9 cellular contexts compared by ENCODE assay signal in the genomic region with DNA sequence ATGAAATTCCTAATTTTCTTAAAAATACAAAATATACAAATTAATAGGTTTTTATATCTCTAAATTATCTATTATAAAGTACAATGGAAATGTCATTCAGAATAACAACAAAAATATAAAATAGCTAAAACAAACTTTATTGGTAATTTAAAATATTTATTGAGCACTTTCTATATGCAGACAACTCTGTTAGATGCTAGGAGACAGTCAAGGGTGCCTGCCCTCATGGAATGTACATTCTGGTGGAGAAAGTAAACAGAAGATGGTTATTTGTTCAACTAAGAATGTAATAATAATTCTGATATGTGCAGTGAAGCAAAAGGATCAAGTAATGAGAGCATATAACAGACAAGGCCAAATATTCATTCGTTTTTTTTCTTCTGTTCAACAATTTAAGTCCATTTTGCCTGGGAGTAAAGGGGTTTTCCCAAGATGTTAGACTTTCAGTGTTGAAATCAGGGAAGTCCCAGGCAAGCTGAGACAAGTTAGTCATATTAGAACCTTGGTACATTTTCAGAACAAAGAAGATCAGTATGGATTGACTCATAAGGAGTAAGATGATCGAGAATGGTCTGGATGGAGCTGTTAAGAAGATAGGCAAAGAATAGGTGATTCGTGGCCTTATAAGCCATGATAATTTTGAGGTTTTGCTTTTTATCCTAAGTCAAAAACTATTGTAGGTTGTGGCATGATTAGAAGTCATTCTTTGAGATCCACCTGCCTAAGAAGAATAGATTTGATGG.
DNase-seq lines count a peak whose midpoint lies in the region; ATAC-seq and TF ChIP-seq lines count a peak whose summit lies in the region.
"Had no signal": no experiment of that assay in that cellular context is flagged by ENCODE, and none has a peak within 500 bp of the region (broad histone marks: within the 10 kb centered on the region; RNA-seq: fewer than 3 reads in every experiment).

No MANE protein-coding gene starts in this region.

- TF ChIP-seq CTCF in fibroblast of the aortic adventitia (IDR thresholded peaks at IDR 0.05; ENCODE audit: insufficient read depth, low read length) = no peak

- peak; percentile 82 for DNase-seq in fibroblast of the aortic adventitia (ENCODE audit: low read depth)
- no peak for DNase-seq in Kasumi-1 (lab: John Stamatoyannopoulos, UW)
- no peak for DNase-seq in NCI-H526 (lab: John Stamatoyannopoulos, UW)
- DNase-seq in NCI-H2081 (lab: John Stamatoyannopoulos, UW) = no peak
- no peak for DNase-seq in stimulated activated CD4-positive, alpha-beta T cell treated with anti-CD3 and anti-CD28 coated beads, Interleukin-4, amount 100 ng/mL, for 24 hours
- DNase-seq: esophagus squamous epithelium had no signal

- ATAC-seq in GM18499 (IDR thresholded peaks at IDR 0.05; ENCODE audit: insufficient read depth, unreplicated experiment) (peak; percentile 96), GM21447 (IDR thresholded peaks at IDR 0.05; ENCODE audit: unreplicated experiment) (peak; percentile 96), HG03457 (IDR thresholded peaks at IDR 0.05; ENCODE audit: unreplicated experiment) (peak; percentile 98)

- no peak overlapping the region for H3K4me3 ChIP-seq in fibroblast of the aortic adventitia (ENCODE audit: low read depth, low read length)
- H3K4me3 ChIP-seq: esophagus squamous epithelium had no signal
